In the genomic region with DNA sequence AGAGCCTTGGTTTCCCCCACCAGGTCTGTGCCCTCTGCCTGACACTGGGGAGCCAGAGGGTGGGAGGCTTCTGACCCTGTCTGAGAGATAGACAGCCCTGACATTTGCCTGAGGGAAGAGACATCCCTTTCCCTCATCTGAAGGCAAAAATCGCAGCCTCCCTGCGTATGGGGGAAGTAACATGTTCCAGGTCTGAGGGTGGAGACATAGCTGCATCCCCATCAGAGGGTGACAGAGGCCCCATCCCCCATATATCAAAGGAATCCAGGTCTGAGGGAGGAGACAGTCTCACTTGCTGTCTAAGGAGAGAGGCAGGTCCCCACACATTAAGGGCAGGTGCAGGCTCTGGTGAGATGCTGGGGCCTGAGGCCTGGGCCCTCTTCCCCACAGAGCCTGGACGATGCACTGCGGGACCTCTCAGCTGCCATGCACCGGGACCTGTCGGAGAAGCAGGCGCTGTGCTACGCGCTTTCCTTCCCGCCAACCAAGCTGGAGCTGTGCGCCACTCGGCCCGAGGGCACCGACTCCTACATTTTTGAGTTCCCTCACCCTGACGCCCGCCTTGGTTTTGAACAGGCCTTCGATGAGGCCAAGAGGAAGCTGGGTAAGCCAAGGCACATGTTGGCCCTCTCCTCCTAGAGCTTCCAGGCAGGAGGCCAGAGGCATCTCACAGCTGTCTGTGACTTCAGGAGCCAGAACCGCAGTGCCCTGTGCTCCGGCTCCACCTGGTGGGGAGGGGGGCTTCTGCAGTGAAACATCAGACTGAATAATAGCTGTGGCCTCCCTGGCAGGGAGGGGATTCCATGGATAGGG, we compare ENCODE assay signal across 8 cellular contexts. TPM values are rescaled to one million over a fixed set of nuclear protein-coding genes. Genes with fewer than 3 reads are reported as not detected.
A peak's percentile ranks its signal among the peaks of the same experiment; 100 is the strongest.
DNase-seq lines count a peak whose midpoint lies in the region; ATAC-seq and TF ChIP-seq lines count a peak whose summit lies in the region.

No MANE protein-coding gene starts in this region.

- H3K4me1 ChIP-seq in ascending aorta: peaks cover 18 to 35% of the 10 kb centered on the region in 2 donors

- H3K36me3 Mint-ChIP-seq in activated CD4-positive, alpha-beta T cell treated with anti-CD3 and anti-CD28 coated beads for 36 hours (ENCODE audit: low read depth): no peaks in the 10 kb centered on the region

- no peak for TF ChIP-seq CTCF in ascending aorta (IDR thresholded peaks at IDR 0.05)

- CTCF ChIA-PET in activated CD4-positive, alpha-beta T cell treated with anti-CD3 and anti-CD28 coated beads for 36 hours (lab: Charles Lee): interaction anchor here (0.5 to 2.4 kb wide), 11 partner anchors 10 to 65 kb away, joined by 3 to 30 read pairs (median 3); no protein-coding TSS in a partner anchor

- H3K4me1 Mint-ChIP-seq in activated CD4-positive, alpha-beta T cell treated with anti-CD3 and anti-CD28 coated beads for 36 hours: no peaks in the 10 kb centered on the region

- H3K9me3 ChIP-seq in ascending aorta: no peaks in the 10 kb centered on the region

- POLR2A ChIA-PET in activated CD4-positive, alpha-beta T cell treated with anti-CD3 and anti-CD28 coated beads for 36 hours (lab: Charles Lee): no interaction called here

- no peaks in the 10 kb centered on the region for H3K27me3 ChIP-seq in ascending aorta

- H3K36me3 ChIP-seq in ascending aorta: peaks cover 78 to 90% of the 10 kb centered on the region in 2 donors

- no peak overlapping the region for H3K4me3 ChIP-seq in ascending aorta

- H3K27me3 Mint-ChIP-seq in activated CD4-positive, alpha-beta T cell treated with anti-CD3 and anti-CD28 coated beads for 36 hours: no peaks in the 10 kb centered on the region

- peak; percentile 64 for DNase-seq in activated CD4-positive, alpha-beta T cell treated with anti-CD3 and anti-CD28 coated beads for 36 hours
- DNase-seq in activated CD4-positive, alpha-beta T cell treated with anti-CD3 and anti-CD28 coated beads for 1 hour: no peak
- peak; percentile 54 to 76 for DNase-seq in NCI-H446 (lab: John Stamatoyannopoulos, UW)
- no peak for DNase-seq in ascending aorta (ENCODE audit: low spot score in 2 of 2)
- DNase-seq in lung microvascular endothelial cell (ENCODE audit: low read depth in 2 of 2): peak; percentile 39 to 43
- DNase-seq in NCI-H187 treated with DMSO at 0.1 percent for 48 hours (lab: John Stamatoyannopoulos, UW): no peak

- peak; percentile 52 for ATAC-seq in activated CD4-positive, alpha-beta T cell treated with anti-CD3 and anti-CD28 coated beads for 36 hours
- ATAC-seq in GM21360 (IDR thresholded peaks at IDR 0.05; ENCODE audit: unreplicated experiment) (no peak), HG03139 (IDR thresholded peaks at IDR 0.05; ENCODE audit: unreplicated experiment) (no peak)

- intact Hi-C loops in activated CD4-positive, alpha-beta T cell treated with anti-CD3 and anti-CD28 coated beads for 36 hours (cut with DNase I, micrococcal nuclease): no loop called here
- intact Hi-C loops in ascending aorta (cut with DNase I): loop anchor here (1.0 kb wide), 1 partner anchor 16 kb away; a partner anchor contains a TSS

- H3K27ac ChIP-seq in ascending aorta: peak overlapping the region; percentile 83 to 84

- H3K4me3 Mint-ChIP-seq in activated CD4-positive, alpha-beta T cell treated with anti-CD3 and anti-CD28 coated beads for 36 hours: no peak overlapping the region

- H3K9me3 Mint-ChIP-seq in activated CD4-positive, alpha-beta T cell treated with anti-CD3 and anti-CD28 coated beads for 36 hours (ENCODE audit: low read depth): no peaks in the 10 kb centered on the region

- H3K27ac Mint-ChIP-seq in activated CD4-positive, alpha-beta T cell treated with anti-CD3 and anti-CD28 coated beads for 36 hours: no peak overlapping the region

RNA-seq across cellular contexts. Expression of a gene that starts 16.1 kb away (rescaled TPM):
- 10 to 100 TPM; 18.5 to 21.3 TPM for total RNA-seq in activated CD4-positive, alpha-beta T cell treated with anti-CD3 and anti-CD28 coated beads for 36 hours
- total RNA-seq in ascending aorta: 25.7 TPM
- total RNA-seq in lung microvascular endothelial cell: 2.6 and 3.1 TPM in 2 replicates

RNA-seq across cellular contexts. Expression of a gene that starts 52.1 kb away (rescaled TPM):
- under 1 TPM in 1 of 2 experiments, not detected in 1; 0.05 TPM for total RNA-seq in activated CD4-positive, alpha-beta T cell treated with anti-CD3 and anti-CD28 coated beads for 36 hours
- 193 TPM for total RNA-seq in ascending aorta
- 28.0 and 30.7 TPM in 2 replicates for total RNA-seq in lung microvascular endothelial cell

Comparison
In these comparisons a context has a peak if more than half of its experiments do, and no peak if none do; other contexts are left out.
1. DNase-seq: peak in activated CD4-positive, alpha-beta T cell treated with anti-CD3 and anti-CD28 coated beads for 36 hours (single experiment), NCI-H446 (2 of 2) and lung microvascular endothelial cell (2 of 2); none in activated CD4-positive, alpha-beta T cell treated with anti-CD3 and anti-CD28 coated beads for 1 hour (single experiment), ascending aorta (0 of 2) and NCI-H187 treated with DMSO at 0.1 percent for 48 hours (single experiment).
2. RNA of a gene that starts 52.1 kb away (total RNA-seq): 193 TPM in ascending aorta (single experiment) and 28.0 to 30.7 TPM in lung microvascular endothelial cell; 0.05 TPM in activated CD4-positive, alpha-beta T cell treated with anti-CD3 and anti-CD28 coated beads for 36 hours; every median in the first group is over 10 times any median in the second.